8 cellular contexts compared by ENCODE assay signal in the genomic region with DNA sequence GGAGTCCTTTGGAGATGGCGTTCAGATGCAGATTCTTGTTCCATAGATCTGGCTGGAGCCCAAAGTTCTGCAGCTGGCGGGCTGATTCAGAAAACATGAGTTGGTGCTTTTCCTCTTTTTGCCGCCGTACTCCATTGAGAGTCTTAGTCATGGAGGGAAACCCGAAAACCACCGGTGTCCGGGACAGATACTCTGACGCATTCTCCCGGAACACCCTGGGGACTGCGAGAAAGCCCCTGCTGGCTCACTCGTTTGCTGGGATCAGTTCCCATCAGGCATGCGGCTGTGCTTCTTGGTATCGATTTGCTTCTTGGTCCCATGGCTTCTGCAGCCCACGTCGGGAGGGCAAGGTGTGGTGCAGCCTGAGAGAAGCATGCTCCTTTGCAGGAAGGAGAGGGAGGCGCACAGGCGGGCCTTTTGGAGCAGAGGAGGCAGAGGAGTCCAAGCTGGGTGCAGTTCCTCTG. TPM values are rescaled to one million over a fixed set of nuclear protein-coding genes. Genes with fewer than 3 reads are reported as not detected.
A peak's percentile ranks its signal among the peaks of the same experiment; 100 is the strongest.
DNase-seq lines count a peak whose midpoint lies in the region; ATAC-seq lines count a peak whose summit lies in the region.

No MANE protein-coding gene starts in this region.

- intact Hi-C loops in activated CD4-positive, alpha-beta memory T cell treated with anti-CD3 and anti-CD28 coated beads for 36 hours (cut with micrococcal nuclease) = loop anchor here (2.0 kb wide), 2 partner anchors 15 to 31 kb away; partner anchors contain the start of gene PFKFB3
- intact Hi-C loops in activated T-helper 2 cell treated with anti-CD3 and anti-CD28 coated beads, Interferon-gamma antibody, Interleukin-2, Interleukin-4, amounts not matched to agents 10 μg/mL and 5 μg/mL and 100 μg/mL, durations not matched to agents 14 hours and 24 hours and 36 hours (cut with micrococcal nuclease) = loop anchor here (2.0 kb wide), 2 partner anchors 15 to 29 kb away; no protein-coding TSS in a partner anchor

- no peaks in the 10 kb centered on the region for H3K9me3 Mint-ChIP-seq in activated CD4-positive, alpha-beta memory T cell treated with anti-CD3 and anti-CD28 coated beads for 36 hours
- H3K9me3 Mint-ChIP-seq in activated CD4-positive, alpha-beta memory T cell treated with anti-CD3 and anti-CD28 coated beads, Interleukin-2, amount 10 ng/mL, durations not matched to agents 7 days and 5 days = no peaks in the 10 kb centered on the region
- H3K9me3 Mint-ChIP-seq in activated T-helper 2 cell treated with anti-CD3 and anti-CD28 coated beads, Interferon-gamma antibody, Interleukin-2, Interleukin-4, amounts not matched to agents 10 μg/mL and 5 μg/mL and 100 μg/mL, durations not matched to agents 14 hours and 24 hours and 36 hours = no peaks in the 10 kb centered on the region
- no peaks in the 10 kb centered on the region for H3K9me3 Mint-ChIP-seq in stimulated activated naive CD8-positive, alpha-beta T cell treated with anti-CD3 and anti-CD28 coated beads, Interleukin-15, amount 100 ng/mL, for 72 hours

- H3K4me1 Mint-ChIP-seq in activated CD4-positive, alpha-beta memory T cell treated with anti-CD3 and anti-CD28 coated beads for 36 hours (ENCODE audit: low read depth) = peaks cover 76% of the 10 kb centered on the region
- H3K4me1 Mint-ChIP-seq in activated CD4-positive, alpha-beta memory T cell treated with anti-CD3 and anti-CD28 coated beads, Interleukin-2, amount 10 ng/mL, durations not matched to agents 7 days and 5 days = peaks cover 71% of the 10 kb centered on the region
- peaks cover 62% of the 10 kb centered on the region for H3K4me1 Mint-ChIP-seq in activated T-helper 2 cell treated with anti-CD3 and anti-CD28 coated beads, Interferon-gamma antibody, Interleukin-2, Interleukin-4, amounts not matched to agents 10 μg/mL and 5 μg/mL and 100 μg/mL, durations not matched to agents 14 hours and 24 hours and 36 hours (ENCODE audit: low read depth)
- H3K4me1 Mint-ChIP-seq in stimulated activated naive CD8-positive, alpha-beta T cell treated with anti-CD3 and anti-CD28 coated beads, Interleukin-15, amount 100 ng/mL, for 72 hours = peaks cover 99% of the 10 kb centered on the region

- POLR2A ChIA-PET in activated CD4-positive, alpha-beta memory T cell treated with anti-CD3 and anti-CD28 coated beads for 36 hours (lab: Charles Lee) = interaction anchor here (1.1 to 1.7 kb wide), 2 partner anchors 14 to 30 kb away, joined by 3 to 8 read pairs; partner anchors contain the start of gene PFKFB3
- POLR2A ChIA-PET in activated CD4-positive, alpha-beta memory T cell treated with anti-CD3 and anti-CD28 coated beads, Interleukin-2, amount 10 ng/mL, durations not matched to agents 7 days and 5 days (lab: Charles Lee) = interaction anchor here (1.2 to 2.6 kb wide), 4 partner anchors 30 to 238 kb away, joined by 3 to 28 read pairs (median 4); partner anchors contain the start of gene PFKFB3

- no peak overlapping the region for H3K4me3 Mint-ChIP-seq in activated CD4-positive, alpha-beta memory T cell treated with anti-CD3 and anti-CD28 coated beads for 36 hours
- H3K4me3 Mint-ChIP-seq in activated CD4-positive, alpha-beta memory T cell treated with anti-CD3 and anti-CD28 coated beads, Interleukin-2, amount 10 ng/mL, durations not matched to agents 7 days and 5 days = no peak overlapping the region
- H3K4me3 Mint-ChIP-seq in activated T-helper 2 cell treated with anti-CD3 and anti-CD28 coated beads, Interferon-gamma antibody, Interleukin-2, Interleukin-4, amounts not matched to agents 10 μg/mL and 5 μg/mL and 100 μg/mL, durations not matched to agents 14 hours and 24 hours and 36 hours (ENCODE audit: low read depth) = peak overlapping the region; percentile 23
- H3K4me3 Mint-ChIP-seq in stimulated activated naive CD8-positive, alpha-beta T cell treated with anti-CD3 and anti-CD28 coated beads, Interleukin-15, amount 100 ng/mL, for 72 hours = peak overlapping the region; percentile 37

- peak overlapping the region; percentile 26 for H3K27ac Mint-ChIP-seq in activated CD4-positive, alpha-beta memory T cell treated with anti-CD3 and anti-CD28 coated beads for 36 hours
- no peak overlapping the region for H3K27ac Mint-ChIP-seq in activated CD4-positive, alpha-beta memory T cell treated with anti-CD3 and anti-CD28 coated beads, Interleukin-2, amount 10 ng/mL, durations not matched to agents 7 days and 5 days
- peak overlapping the region; percentile 55 for H3K27ac Mint-ChIP-seq in activated T-helper 2 cell treated with anti-CD3 and anti-CD28 coated beads, Interferon-gamma antibody, Interleukin-2, Interleukin-4, amounts not matched to agents 10 μg/mL and 5 μg/mL and 100 μg/mL, durations not matched to agents 14 hours and 24 hours and 36 hours
- H3K27ac Mint-ChIP-seq in stimulated activated naive CD8-positive, alpha-beta T cell treated with anti-CD3 and anti-CD28 coated beads, Interleukin-15, amount 100 ng/mL, for 72 hours = no peak overlapping the region

- peaks cover 10% of the 10 kb centered on the region for H3K36me3 Mint-ChIP-seq in activated CD4-positive, alpha-beta memory T cell treated with anti-CD3 and anti-CD28 coated beads for 36 hours
- peaks cover 14% of the 10 kb centered on the region for H3K36me3 Mint-ChIP-seq in activated CD4-positive, alpha-beta memory T cell treated with anti-CD3 and anti-CD28 coated beads, Interleukin-2, amount 10 ng/mL, durations not matched to agents 7 days and 5 days (ENCODE audit: low read depth)
- H3K36me3 Mint-ChIP-seq in activated T-helper 2 cell treated with anti-CD3 and anti-CD28 coated beads, Interferon-gamma antibody, Interleukin-2, Interleukin-4, amounts not matched to agents 10 μg/mL and 5 μg/mL and 100 μg/mL, durations not matched to agents 14 hours and 24 hours and 36 hours (ENCODE audit: low read depth) = peaks cover 54% of the 10 kb centered on the region

- peak; percentile 54 for DNase-seq in activated CD4-positive, alpha-beta memory T cell treated with anti-CD3 and anti-CD28 coated beads for 36 hours
- no peak for DNase-seq in activated CD4-positive, alpha-beta memory T cell treated with anti-CD3 and anti-CD28 coated beads, Interleukin-2, amount 10 ng/mL, durations not matched to agents 7 days and 5 days
- no peak for DNase-seq in activated T-helper 2 cell treated with anti-CD3 and anti-CD28 coated beads, Interferon-gamma antibody, Interleukin-2, Interleukin-4, amounts not matched to agents 10 μg/mL and 5 μg/mL and 100 μg/mL, durations not matched to agents 14 hours and 24 hours and 36 hours (ENCODE audit: low spot score)
- peak; percentile 64 to 69 for DNase-seq in hippocampal formation (lab: John Stamatoyannopoulos, UW)
- peak in 1 of 2 donors; percentile 25 for DNase-seq in stimulated activated naive CD8-positive, alpha-beta T cell treated with anti-CD3 and anti-CD28 coated beads, Interleukin-15, amount 100 ng/mL, for 72 hours
- DNase-seq in epidermal melanocyte (ENCODE audit: insufficient read length, low spot score) = no peak
- DNase-seq in NOMO-1 treated with dmso at 0.1 percent for 144 hours (lab: John Stamatoyannopoulos, UW; ENCODE audit: unreplicated experiment) = no peak
- DNase-seq in HT-29 (ENCODE audit: low spot score) = no peak

- CTCF ChIA-PET in activated CD4-positive, alpha-beta memory T cell treated with anti-CD3 and anti-CD28 coated beads for 36 hours (lab: Charles Lee) = interaction anchor here (0.7 to 5.0 kb wide), 7 partner anchors 9 to 235 kb away, joined by 3 to 39 read pairs (median 3); partner anchors contain the start of gene PFKFB3
- CTCF ChIA-PET in activated CD4-positive, alpha-beta memory T cell treated with anti-CD3 and anti-CD28 coated beads, Interleukin-2, amount 10 ng/mL, durations not matched to agents 7 days and 5 days (lab: Charles Lee) = interaction anchor here (1.1 to 7.2 kb wide), 10 partner anchors 9 to 234 kb away, joined by 3 to 91 read pairs (median 20); partner anchors contain the start of gene PFKFB3

- H3K27me3 Mint-ChIP-seq in activated CD4-positive, alpha-beta memory T cell treated with anti-CD3 and anti-CD28 coated beads for 36 hours = no peaks in the 10 kb centered on the region
- H3K27me3 Mint-ChIP-seq in activated CD4-positive, alpha-beta memory T cell treated with anti-CD3 and anti-CD28 coated beads, Interleukin-2, amount 10 ng/mL, durations not matched to agents 7 days and 5 days = no peaks in the 10 kb centered on the region
- H3K27me3 Mint-ChIP-seq in activated T-helper 2 cell treated with anti-CD3 and anti-CD28 coated beads, Interferon-gamma antibody, Interleukin-2, Interleukin-4, amounts not matched to agents 10 μg/mL and 5 μg/mL and 100 μg/mL, durations not matched to agents 14 hours and 24 hours and 36 hours (ENCODE audit: low read depth) = no peaks in the 10 kb centered on the region
- H3K27me3 Mint-ChIP-seq in stimulated activated naive CD8-positive, alpha-beta T cell treated with anti-CD3 and anti-CD28 coated beads, Interleukin-15, amount 100 ng/mL, for 72 hours = no peaks in the 10 kb centered on the region

- no peak for ATAC-seq in stimulated activated naive CD8-positive, alpha-beta T cell treated with anti-CD3 and anti-CD28 coated beads, Interleukin-15, amount 100 ng/mL, for 72 hours

RNA-seq across cellular contexts. Expression of gene PFKFB3, which starts 30.8 kb away (rescaled TPM):
- 10 to 100 TPM; 70.6 to 76.4 TPM for total RNA-seq in activated CD4-positive, alpha-beta memory T cell treated with anti-CD3 and anti-CD28 coated beads for 36 hours
- total RNA-seq in activated CD4-positive, alpha-beta memory T cell treated with anti-CD3 and anti-CD28 coated beads, Interleukin-2, amount 10 ng/mL, durations not matched to agents 7 days and 5 days = 10 to 100 TPM; 66.8 to 69.4 TPM
- total RNA-seq in activated T-helper 2 cell treated with anti-CD3 and anti-CD28 coated beads, Interferon-gamma antibody, Interleukin-2, Interleukin-4, amounts not matched to agents 10 μg/mL and 5 μg/mL and 100 μg/mL, durations not matched to agents 14 hours and 24 hours and 36 hours = 124 and 126 TPM in 2 replicates
- total RNA-seq in HT-29 (2014; rRNA removed; shearing (Covaris generic)) = 11.8 and 15.2 TPM in 2 replicates

Comparison
In these comparisons a context has a peak if more than half of its experiments do, and no peak if none do; other contexts are left out.
1. DNase-seq: peak in activated CD4-positive, alpha-beta memory T cell treated with anti-CD3 and anti-CD28 coated beads for 36 hours (single experiment) and hippocampal formation (2 of 2); none in activated CD4-positive, alpha-beta memory T cell treated with anti-CD3 and anti-CD28 coated beads, Interleukin-2, amount 10 ng/mL, durations not matched to agents 7 days and 5 days (single experiment), activated T-helper 2 cell treated with anti-CD3 and anti-CD28 coated beads, Interferon-gamma antibody, Interleukin-2, Interleukin-4, amounts not matched to agents 10 μg/mL and 5 μg/mL and 100 μg/mL, durations not matched to agents 14 hours and 24 hours and 36 hours (single experiment), epidermal melanocyte (single experiment), NOMO-1 treated with dmso at 0.1 percent for 144 hours (single experiment) and HT-29 (single experiment).
2. H3K27ac Mint-ChIP-seq: peak in activated CD4-positive, alpha-beta memory T cell treated with anti-CD3 and anti-CD28 coated beads for 36 hours (single experiment) and activated T-helper 2 cell treated with anti-CD3 and anti-CD28 coated beads, Interferon-gamma antibody, Interleukin-2, Interleukin-4, amounts not matched to agents 10 μg/mL and 5 μg/mL and 100 μg/mL, durations not matched to agents 14 hours and 24 hours and 36 hours (single experiment); none in activated CD4-positive, alpha-beta memory T cell treated with anti-CD3 and anti-CD28 coated beads, Interleukin-2, amount 10 ng/mL, durations not matched to agents 7 days and 5 days (single experiment) and stimulated activated naive CD8-positive, alpha-beta T cell treated with anti-CD3 and anti-CD28 coated beads, Interleukin-15, amount 100 ng/mL, for 72 hours (0 of 2).
3. H3K4me3 Mint-ChIP-seq: peak in activated T-helper 2 cell treated with anti-CD3 and anti-CD28 coated beads, Interferon-gamma antibody, Interleukin-2, Interleukin-4, amounts not matched to agents 10 μg/mL and 5 μg/mL and 100 μg/mL, durations not matched to agents 14 hours and 24 hours and 36 hours (single experiment) and stimulated activated naive CD8-positive, alpha-beta T cell treated with anti-CD3 and anti-CD28 coated beads, Interleukin-15, amount 100 ng/mL, for 72 hours (2 of 2); none in activated CD4-positive, alpha-beta memory T cell treated with anti-CD3 and anti-CD28 coated beads for 36 hours (single experiment) and activated CD4-positive, alpha-beta memory T cell treated with anti-CD3 and anti-CD28 coated beads, Interleukin-2, amount 10 ng/mL, durations not matched to agents 7 days and 5 days (single experiment).